In the genomic region with DNA sequence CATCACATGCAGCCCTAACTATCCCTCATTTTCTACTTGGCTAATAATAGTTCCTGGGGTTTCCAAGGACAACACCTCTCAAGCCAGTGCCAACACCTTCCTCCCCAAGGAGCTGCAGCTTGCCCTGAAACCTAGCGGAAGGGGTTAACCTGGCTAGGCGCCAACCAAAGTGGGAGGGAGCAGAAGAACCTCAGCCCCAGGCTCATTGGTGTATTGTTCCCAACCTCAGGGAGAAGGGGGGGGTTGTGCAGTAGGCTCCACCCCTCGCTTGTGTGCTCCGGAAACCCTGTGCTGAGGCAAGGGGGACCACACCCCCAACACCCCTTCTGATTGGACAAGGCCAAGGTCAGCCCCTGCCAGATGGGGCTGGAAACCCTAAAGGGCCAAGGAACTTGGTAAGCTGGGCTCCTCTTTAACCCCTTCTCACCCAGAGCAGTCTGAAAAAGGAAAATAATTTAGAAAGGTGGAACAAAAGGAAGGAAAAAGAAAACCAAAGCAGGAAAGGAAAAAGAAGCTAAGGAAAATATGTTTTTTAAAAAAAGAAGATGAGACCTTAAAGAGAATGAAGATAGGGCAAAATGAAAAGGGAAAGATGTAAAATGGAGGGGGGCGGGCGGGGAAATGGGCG, we compare ENCODE assay signal across 1 cellular context.
TF ChIP-seq lines count a peak whose summit lies in the region.

No MANE protein-coding gene starts in this region.

TF ChIP-seq in HCT116, 20 proteins besides CTCF, POLR2A, EP300 and RAD21 (continued from another document):
- no peak for TF ChIP-seq MAX (IDR thresholded peaks at IDR 0.05)
- no peak for TF ChIP-seq EZH2phosphoT487 (IDR thresholded peaks at IDR 0.05; ENCODE audit: borderline replicate concordance)
- TF ChIP-seq POLR2AphosphoS5 (IDR thresholded peaks at IDR 0.05; ENCODE audit: low read depth, low read length) = peak; percentile 69
- TF ChIP-seq SRF (IDR thresholded peaks at IDR 0.05; ENCODE audit: low read depth) = no peak
- no peak for TF ChIP-seq EZH2 (IDR thresholded peaks at IDR 0.05)
